8 cellular contexts compared by ENCODE assay signal in genomic region chr1:156504062-156504813, GRCh38. TPM values are rescaled to one million over a fixed set of nuclear protein-coding genes. Genes with fewer than 3 reads are reported as not detected.
DNase-seq lines count a peak whose midpoint lies in the region; ATAC-seq and TF ChIP-seq lines count a peak whose summit lies in the region.

No MANE protein-coding gene starts in this region.

- H3K27me3 Mint-ChIP-seq in endodermal cell (ENCODE audit: insufficient read depth), result peaks cover 3% of the 10 kb centered on the region

- H3K9me3 ChIP-seq in endodermal cell (ENCODE audit: control insufficient read depth, low read length), result no peaks in the 10 kb centered on the region
- no peaks in the 10 kb centered on the region for H3K9me3 ChIP-seq in neuron (ENCODE audit: low read length)

- peaks cover 24% of the 10 kb centered on the region for H3K4me1 Mint-ChIP-seq in endodermal cell

- POLR2A ChIA-PET in RWPE1 (lab: Yijun Ruan, JAX; ENCODE audit: low non-redundant PET), result interaction anchor here (0.6 to 1.3 kb wide), 2 partner anchors 8 to 97 kb away, joined by 3 to 5 read pairs; partner anchors contain the start of gene GPATCH4

- H3K9ac ChIP-seq in endodermal cell (ENCODE audit: extremely low read depth, low read length, poor library complexity, severe bottlenecking), result no peak overlapping the region

- TF ChIP-seq CTCF in GM12875 (IDR thresholded peaks at IDR 0.05; ENCODE audit: borderline replicate concordance, insufficient read depth, low read depth, low read length), result no peak
- no peak for TF ChIP-seq CTCF in RWPE1 (conservative IDR thresholded peaks at IDR 0.05; ENCODE audit: low read depth)
- no peak for TF ChIP-seq CTCF in endodermal cell (conservative IDR thresholded peaks at IDR 0.05)

- H3K4me1 ChIP-seq in endodermal cell (ENCODE audit: control insufficient read depth, insufficient read depth, low read length) (peaks cover 5% of the 10 kb centered on the region), neuron (ENCODE audit: insufficient read depth, low read length) (peaks cover 17% of the 10 kb centered on the region)

- H2AFZ ChIP-seq in neuron (ENCODE audit: low read depth, low read length), result peak overlapping the region; percentile 15

- ATAC-seq in HG02678 (IDR thresholded peaks at IDR 0.05; ENCODE audit: unreplicated experiment) (no peak), GM19324 (IDR thresholded peaks at IDR 0.05; ENCODE audit: low FRiP score, unreplicated experiment) (no peak)

- H3K4me3 Mint-ChIP-seq in endodermal cell, result peak overlapping the region; percentile 56

- peaks cover 4% of the 10 kb centered on the region for H3K9me3 Mint-ChIP-seq in endodermal cell

- H3K27me3 ChIP-seq in endodermal cell (ENCODE audit: control insufficient read depth, insufficient read depth, low read length, poor library complexity, severe bottlenecking), result no peaks in the 10 kb centered on the region
- peaks cover 4% of the 10 kb centered on the region for H3K27me3 ChIP-seq in neuron (ENCODE audit: insufficient read depth, low read length)

- H3K27ac Mint-ChIP-seq in endodermal cell, result peak overlapping the region; percentile 90

- H3K36me3 ChIP-seq in endodermal cell (ENCODE audit: control insufficient read depth, insufficient read depth, low read length), result no peaks in the 10 kb centered on the region
- no peaks in the 10 kb centered on the region for H3K36me3 ChIP-seq in neuron (ENCODE audit: insufficient read depth, low read length)

- H3K4me3 ChIP-seq in GM12875 (ENCODE audit: low read depth, low read length) (peak overlapping the region; percentile 31), endodermal cell (ENCODE audit: low read length) (peak overlapping the region; percentile 72), neuron (ENCODE audit: low read length) (peak overlapping the region; percentile 56)

- no peaks in the 10 kb centered on the region for H3K36me3 Mint-ChIP-seq in endodermal cell (ENCODE audit: low read depth)

- CTCF ChIA-PET in RWPE1 (lab: Yijun Ruan, JAX), result interaction anchor here (0.7 to 1.3 kb wide), 2 partner anchors 47 to 58 kb away, joined by 3 to 6 read pairs; no protein-coding TSS in a partner anchor

- DNase-seq in A172 (ENCODE audit: low spot score) (peak; percentile 51), RWPE1 (ENCODE audit: low spot score) (no peak), endodermal cell (no peak), SKM-1 (lab: John Stamatoyannopoulos, UW; ENCODE audit: unreplicated experiment) (no peak)

- H3K27ac ChIP-seq in RWPE1, result peak overlapping the region; percentile 99
- H3K27ac ChIP-seq in endodermal cell (ENCODE audit: low read depth, low read length), result peak overlapping the region; percentile 83

- WGBS in endodermal cell (ENCODE audit: insufficient coverage in 1 of 2, insufficient read length in 1 of 2), 2 experiments, result 71 to 75% methylated on average over 7 to 8 of the region's 8 CpGs

RNA-seq across cellular contexts. Expression of gene MEF2D, which starts 3.7 kb away (rescaled TPM):
- 14.6 and 22.2 TPM in 2 replicates for total RNA-seq in A172 (2014; rRNA removed; shearing (Covaris generic))
- total RNA-seq in endodermal cell, result 10 to 100 TPM; 10.5 to 12.8 TPM
- 11.5 TPM for polyA plus RNA-seq in endodermal cell (2013, experiment 1 of 2)
- polyA plus RNA-seq in endodermal cell (2013, experiment 2 of 2), result 11.3 TPM
